In the genomic region with DNA sequence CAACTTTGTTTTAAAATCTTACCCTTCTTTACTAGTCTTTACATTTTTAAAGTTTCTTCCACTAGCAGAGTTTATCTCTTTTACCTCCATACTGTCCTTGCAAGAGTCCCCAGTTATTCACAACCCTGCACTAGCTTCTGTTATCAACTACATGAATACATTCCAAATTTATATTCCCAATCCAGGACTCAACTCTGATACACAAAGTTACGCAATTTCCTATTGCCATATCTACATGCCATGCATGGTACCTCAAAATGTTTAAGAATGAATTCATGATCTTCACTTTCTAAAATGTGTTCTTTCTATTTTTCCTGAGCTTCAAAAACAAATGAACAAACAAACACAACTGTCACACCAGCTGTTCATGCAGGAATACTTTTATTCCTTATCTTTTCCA, we compare ENCODE assay signal across 9 cellular contexts.
"Had no signal": no experiment of that assay in that cellular context is flagged by ENCODE, and none has a peak within 500 bp of the region (broad histone marks: within the 10 kb centered on the region; RNA-seq: fewer than 3 reads in every experiment).

No MANE protein-coding gene starts in this region.

- H3K4me3 ChIP-seq: GM23248, HAP-1 had no signal

- H3K4me2 ChIP-seq: KMS-11 had no signal

- H3K27ac ChIP-seq: GM23248, HL-60, KMS-11 had no signal

- ATAC-seq: HCT116 had no signal

- H3K27ac Mint-ChIP-seq: HFFc6 had no signal

- H3K9ac ChIP-seq: GM23248, KMS-11 had no signal

- H3K4me1 ChIP-seq: HAP-1 had no signal

- DNase-seq: GM23248, GOT3, H7, HFFc6, KBM-7 had no signal

- H3K4me3 Mint-ChIP-seq: HFFc6 had no signal

- H3K9me3 ChIP-seq: HAP-1 had no signal

- H2AFZ ChIP-seq: GM23248 had no signal

- H3K36me3 ChIP-seq: HAP-1 had no signal
